9 cellular contexts compared by ENCODE assay signal in genomic region chr9:81814794-81815464, GRCh38.
DNase-seq lines count a peak whose midpoint lies in the region; ATAC-seq, FAIRE-seq and TF ChIP-seq lines count a peak whose summit lies in the region.
"Had no signal": no experiment of that assay in that cellular context is flagged by ENCODE, and none has a peak within 500 bp of the region (broad histone marks: within the 10 kb centered on the region; RNA-seq: fewer than 3 reads in every experiment).

No MANE protein-coding gene starts in this region.

- no peak overlapping the region for H3K4me3 Mint-ChIP-seq in activated CD8-positive, alpha-beta memory T cell treated with anti-CD3 and anti-CD28 coated beads, Interleukin-2, amount 10 ng/mL, durations not matched to agents 7 days and 5 days

- H3K27ac Mint-ChIP-seq in activated CD8-positive, alpha-beta memory T cell treated with anti-CD3 and anti-CD28 coated beads, Interleukin-2, amount 10 ng/mL, durations not matched to agents 7 days and 5 days, result peak overlapping the region; percentile 51

- FAIRE-seq in frontal cortex (lab: Jason Lieb, UNC), result no peak

- H3K4me1 ChIP-seq in body of pancreas, result peaks cover 17% of the 10 kb centered on the region
- H3K4me1 ChIP-seq in thoracic aorta (ENCODE audit: control insufficient read depth in 1 of 2, low read depth in 2 of 2), result peaks cover 20 to 47% of the 10 kb centered on the region in 2 donors
- no peaks in the 10 kb centered on the region for H3K4me1 ChIP-seq in colonic mucosa

- no peaks in the 10 kb centered on the region for H3K9me3 ChIP-seq in body of pancreas
- no peaks in the 10 kb centered on the region for H3K9me3 ChIP-seq in thoracic aorta
- H3K9me3 ChIP-seq in colonic mucosa, result no peaks in the 10 kb centered on the region
- H3K9me3 ChIP-seq: heart right ventricle had no signal

- H3K27me3 Mint-ChIP-seq in activated CD8-positive, alpha-beta memory T cell treated with anti-CD3 and anti-CD28 coated beads, Interleukin-2, amount 10 ng/mL, durations not matched to agents 7 days and 5 days, result no peaks in the 10 kb centered on the region

- H3K27me3 ChIP-seq in body of pancreas (no peaks in the 10 kb centered on the region), thoracic aorta (replicated peaks; ENCODE audit: insufficient read depth) (no peaks in the 10 kb centered on the region), colonic mucosa (no peaks in the 10 kb centered on the region)

- ATAC-seq in activated CD8-positive, alpha-beta memory T cell treated with anti-CD3 and anti-CD28 coated beads, Interleukin-2, amount 10 ng/mL, durations not matched to agents 7 days and 5 days, result no peak
- ATAC-seq in HG03520 (IDR thresholded peaks at IDR 0.05; ENCODE audit: unreplicated experiment) (peak; percentile 70), body of pancreas (peak; percentile 64), thoracic aorta (ENCODE audit: insufficient number of reproducible peaks, low FRiP score, low read depth) (no peak)

- no peak for DNase-seq in activated CD8-positive, alpha-beta memory T cell treated with anti-CD3 and anti-CD28 coated beads, Interleukin-2, amount 10 ng/mL, durations not matched to agents 7 days and 5 days
- no peak for DNase-seq in activated CD8-positive, alpha-beta memory T cell treated with anti-CD3 and anti-CD28 coated beads, Interleukin-2, amount 50 U/mL, for 48 hours
- no peak for DNase-seq in body of pancreas
- DNase-seq in thoracic aorta (ENCODE audit: low spot score), result no peak
- no peak for DNase-seq in SKM-1 (lab: John Stamatoyannopoulos, UW; ENCODE audit: unreplicated experiment)
- no peak for DNase-seq in frontal cortex (ENCODE audit: low spot score in 2 of 2)
- no peak for DNase-seq in colonic mucosa
- DNase-seq: heart right ventricle had no signal

- H3K9ac ChIP-seq in colonic mucosa (ENCODE audit: low read depth in 2 of 2, low read length in 2 of 2), result no peak overlapping the region

- TF ChIP-seq POLR2A in body of pancreas (IDR thresholded peaks at IDR 0.05), result no peak

- no peak overlapping the region for H3K4me3 ChIP-seq in body of pancreas
- H3K4me3 ChIP-seq in thoracic aorta, result no peak overlapping the region
- no peak overlapping the region for H3K4me3 ChIP-seq in colonic mucosa
- H3K4me3 ChIP-seq: heart right ventricle had no signal

- H3K27ac ChIP-seq in body of pancreas, result peak overlapping the region in 3 of 4 donors; percentile 5 to 54 (median 37)
- peak overlapping the region; percentile 53 to 60 for H3K27ac ChIP-seq in thoracic aorta
- H3K27ac ChIP-seq in colonic mucosa, result no peak overlapping the region

- peaks cover 10% of the 10 kb centered on the region for H3K4me1 Mint-ChIP-seq in activated CD8-positive, alpha-beta memory T cell treated with anti-CD3 and anti-CD28 coated beads, Interleukin-2, amount 10 ng/mL, durations not matched to agents 7 days and 5 days

- TF ChIP-seq CTCF in body of pancreas (IDR thresholded peaks at IDR 0.05), result no peak
- TF ChIP-seq CTCF in thoracic aorta (IDR thresholded peaks at IDR 0.05), result no peak
- TF ChIP-seq CTCF in colonic mucosa (IDR thresholded peaks at IDR 0.05), result no peak

- WGBS in body of pancreas, 2 donors, result 11 to 25% methylated on average over 3 of the region's 3 CpGs

- CTCF ChIA-PET in activated CD8-positive, alpha-beta memory T cell treated with anti-CD3 and anti-CD28 coated beads, Interleukin-2, amount 10 ng/mL, durations not matched to agents 7 days and 5 days (lab: Charles Lee), result no interaction called here

- no peaks in the 10 kb centered on the region for H3K36me3 ChIP-seq in body of pancreas (replicated peaks in 1 of 2; ENCODE audit: insufficient read depth in 1 of 2, low read depth in 2 of 2)
- H3K36me3 ChIP-seq in thoracic aorta, result no peaks in the 10 kb centered on the region
- no peaks in the 10 kb centered on the region for H3K36me3 ChIP-seq in colonic mucosa
- H3K36me3 ChIP-seq: heart right ventricle had no signal

- intact Hi-C loops in body of pancreas (cut with DNase I) (no loop called here), colonic mucosa (cut with DNase I) (no loop called here)

- H3K9me3 Mint-ChIP-seq in activated CD8-positive, alpha-beta memory T cell treated with anti-CD3 and anti-CD28 coated beads, Interleukin-2, amount 10 ng/mL, durations not matched to agents 7 days and 5 days (ENCODE audit: low read depth), result peaks cover 9% of the 10 kb centered on the region

- no peaks in the 10 kb centered on the region for H3K36me3 Mint-ChIP-seq in activated CD8-positive, alpha-beta memory T cell treated with anti-CD3 and anti-CD28 coated beads, Interleukin-2, amount 10 ng/mL, durations not matched to agents 7 days and 5 days

Comparison
In these comparisons a context has a peak if more than half of its experiments do, and no peak if none do; other contexts are left out.
1. ATAC-seq: peak in HG03520 (single experiment) and body of pancreas (single experiment); none in activated CD8-positive, alpha-beta memory T cell treated with anti-CD3 and anti-CD28 coated beads, Interleukin-2, amount 10 ng/mL, durations not matched to agents 7 days and 5 days (single experiment) and thoracic aorta (single experiment).